In the genomic region with DNA sequence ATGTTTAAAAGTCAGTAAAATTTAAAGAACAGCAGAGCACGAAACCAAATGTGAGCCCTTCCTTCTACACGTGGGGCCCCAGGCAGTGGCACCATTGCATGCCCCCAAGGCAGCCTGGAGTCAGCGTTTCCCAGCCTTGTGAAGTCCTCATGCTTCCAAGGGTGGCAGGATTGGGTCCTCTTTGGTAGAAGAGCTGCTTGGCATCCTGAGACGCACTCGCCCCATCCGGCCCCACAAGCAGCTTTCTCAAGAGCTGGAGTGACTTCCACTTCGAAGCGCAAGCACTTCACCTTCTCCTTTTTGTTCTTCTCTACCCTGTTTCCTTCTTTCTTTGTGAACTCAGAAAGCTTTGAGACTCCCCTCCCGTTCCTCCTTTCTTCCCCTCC, we compare ENCODE assay signal across 9 cellular contexts. TPM values are rescaled to one million over a fixed set of nuclear protein-coding genes. Genes with fewer than 3 reads are reported as not detected.
DNase-seq lines count a peak whose midpoint lies in the region; ATAC-seq and TF ChIP-seq lines count a peak whose summit lies in the region.
"Had no signal": no experiment of that assay in that cellular context is flagged by ENCODE, and none has a peak within 500 bp of the region (broad histone marks: within the 10 kb centered on the region; RNA-seq: fewer than 3 reads in every experiment).

No MANE protein-coding gene starts in this region.

- no peak for TF ChIP-seq CTCF in liver (IDR thresholded peaks at IDR 0.05; ENCODE audit: low read depth, low read length, missing input control)

- WGBS in liver: 81% methylated on average over 9 of the region's 9 CpGs

- no peaks in the 10 kb centered on the region for H3K27me3 ChIP-seq in liver (ENCODE audit: control insufficient read depth in 4 of 4, insufficient read depth in 4 of 4, low read length in 3 of 4)

- no peak for ATAC-seq in HG02938 (IDR thresholded peaks at IDR 0.05; ENCODE audit: unreplicated experiment)
- ATAC-seq in HG03175 (IDR thresholded peaks at IDR 0.05; ENCODE audit: unreplicated experiment): no peak

- H3K4me3 Mint-ChIP-seq in activated T-helper 2 cell treated with anti-CD3 and anti-CD28 coated beads, Interferon-gamma antibody, Interleukin-2, Interleukin-4, amounts not matched to agents 10 μg/mL and 5 μg/mL and 100 μg/mL, durations not matched to agents 14 hours and 24 hours and 36 hours (ENCODE audit: low read depth): no peak overlapping the region

- H3K4me1 ChIP-seq in liver (ENCODE audit: control insufficient read depth in 4 of 4, insufficient read depth in 4 of 4, low read length in 3 of 4): peaks cover 25 to 60% (median 41%) of the 10 kb centered on the region in 4 donors

- no peak overlapping the region for H3K4me3 ChIP-seq in liver (ENCODE audit: low read depth in 1 of 3, low read length in 3 of 3)

- peak overlapping the region; percentile 90 for H3K27ac Mint-ChIP-seq in activated T-helper 2 cell treated with anti-CD3 and anti-CD28 coated beads, Interferon-gamma antibody, Interleukin-2, Interleukin-4, amounts not matched to agents 10 μg/mL and 5 μg/mL and 100 μg/mL, durations not matched to agents 14 hours and 24 hours and 36 hours

- DNase-seq in activated CD4-positive, alpha-beta T cell treated with anti-CD3 and anti-CD28 coated beads for 48 hours: peak; percentile 13
- no peak for DNase-seq in activated CD4-positive, alpha-beta T cell treated with anti-CD3 and anti-CD28 coated beads for 4 hours
- DNase-seq in activated T-helper 2 cell treated with anti-CD3 and anti-CD28 coated beads, Interferon-gamma antibody, Interleukin-2, Interleukin-4, amounts not matched to agents 10 μg/mL and 5 μg/mL and 100 μg/mL, durations not matched to agents 14 hours and 24 hours and 36 hours (ENCODE audit: low spot score): no peak
- DNase-seq in substantia nigra (lab: John Stamatoyannopoulos, UW): peak in 8 of 49 donors; percentile 19 to 42 (median 34)
- no peak for DNase-seq in HUDEP-2 (lab: John Stamatoyannopoulos, UW; ENCODE audit: unreplicated experiment in 76 of 76)
- DNase-seq: NCI-H82 had no signal

- peak overlapping the region in 1 of 2 donors; percentile 23 for H3K9ac ChIP-seq in liver (ENCODE audit: low read depth in 1 of 2, low read length in 2 of 2)

- H3K36me3 Mint-ChIP-seq in activated T-helper 2 cell treated with anti-CD3 and anti-CD28 coated beads, Interferon-gamma antibody, Interleukin-2, Interleukin-4, amounts not matched to agents 10 μg/mL and 5 μg/mL and 100 μg/mL, durations not matched to agents 14 hours and 24 hours and 36 hours (ENCODE audit: low read depth): peaks cover 11% of the 10 kb centered on the region

- no peak for TF ChIP-seq RAD21 in liver (IDR thresholded peaks at IDR 0.05)

- H3K27me3 Mint-ChIP-seq in activated T-helper 2 cell treated with anti-CD3 and anti-CD28 coated beads, Interferon-gamma antibody, Interleukin-2, Interleukin-4, amounts not matched to agents 10 μg/mL and 5 μg/mL and 100 μg/mL, durations not matched to agents 14 hours and 24 hours and 36 hours (ENCODE audit: low read depth): no peaks in the 10 kb centered on the region

- H3K27ac ChIP-seq in liver (ENCODE audit: low read depth in 1 of 2, low read length in 2 of 2): peak overlapping the region; percentile 77 to 78
- peak overlapping the region; percentile 43 for H3K27ac ChIP-seq in substantia nigra (ENCODE audit: low read depth, low read length, poor library complexity, severe bottlenecking)

- no peaks in the 10 kb centered on the region for H3K9me3 ChIP-seq in liver (ENCODE audit: control insufficient read depth in 4 of 4, low read length in 3 of 4)

- H3K9me3 Mint-ChIP-seq in activated T-helper 2 cell treated with anti-CD3 and anti-CD28 coated beads, Interferon-gamma antibody, Interleukin-2, Interleukin-4, amounts not matched to agents 10 μg/mL and 5 μg/mL and 100 μg/mL, durations not matched to agents 14 hours and 24 hours and 36 hours: no peaks in the 10 kb centered on the region

- intact Hi-C loops in activated T-helper 2 cell treated with anti-CD3 and anti-CD28 coated beads, Interferon-gamma antibody, Interleukin-2, Interleukin-4, amounts not matched to agents 10 μg/mL and 5 μg/mL and 100 μg/mL, durations not matched to agents 14 hours and 24 hours and 36 hours (cut with micrococcal nuclease): loop anchor here (5.0 to 10.0 kb wide), 2 partner anchors 36 to 141 kb away; partner anchors contain the start of gene AP3S2

- H3K36me3 ChIP-seq in liver (ENCODE audit: control insufficient read depth in 4 of 4, insufficient read depth in 3 of 4, low read depth in 1 of 4, low read length in 3 of 4): no peaks in the 10 kb centered on the region

- peaks cover 79% of the 10 kb centered on the region for H3K4me1 Mint-ChIP-seq in activated T-helper 2 cell treated with anti-CD3 and anti-CD28 coated beads, Interferon-gamma antibody, Interleukin-2, Interleukin-4, amounts not matched to agents 10 μg/mL and 5 μg/mL and 100 μg/mL, durations not matched to agents 14 hours and 24 hours and 36 hours (ENCODE audit: low read depth)

TF ChIP-seq in liver, 16 proteins besides CTCF, POLR2A, EP300 and RAD21:
- TF ChIP-seq YY1 (IDR thresholded peaks at IDR 0.05): no peak

RNA-seq across cellular contexts. Expression of gene ZNF710, which starts 34.7 kb away (rescaled TPM):
- total RNA-seq in activated T-helper 2 cell treated with anti-CD3 and anti-CD28 coated beads, Interferon-gamma antibody, Interleukin-2, Interleukin-4, amounts not matched to agents 10 μg/mL and 5 μg/mL and 100 μg/mL, durations not matched to agents 14 hours and 24 hours and 36 hours: 31.4 and 34.2 TPM in 2 replicates
- 10 to 100 TPM in 1 of 2 donors, 1 to 10 TPM in 1; 5.4 to 15.3 TPM for total RNA-seq in liver
- polyA plus RNA-seq in liver: 1 to 10 TPM; 1.9 to 5.3 TPM
